In genomic region chr11:80995523-80995922, GRCh38 we compare ENCODE assay signal across 22 cellular contexts.
"Had no signal": no experiment of that assay in that cellular context is flagged by ENCODE, and none has a peak within 500 bp of the region (broad histone marks: within the 10 kb centered on the region; RNA-seq: fewer than 3 reads in every experiment).

No MANE protein-coding gene starts in this region.

- H3K9ac ChIP-seq: SK-N-SH had no signal

- FAIRE-seq: HTR-8/SVneo had no signal

- DNase-seq: Karpas-422, KG1, MG63, NCI-H1092, NCI-H1436, NCI-H187, NCI-H2029, NCI-H2081 treated with DMSO at 0.1 percent for 48 hours, NCI-H2171, NCI-H226, NCI-H446, NCI-H510A, NCI-H524 treated with DMSO at 0.1 percent for 48 hours, NCI-H774, PC-3, SHP77, SK-N-SH, SW 1271 had no signal

- ATAC-seq: Panc1, PC-3 had no signal

- H3K9me3 ChIP-seq: MG63, SK-N-SH had no signal

- H3K36me3 ChIP-seq: MG63 had no signal

- H3K4me3 ChIP-seq: MG63 had no signal

- H3K27ac ChIP-seq: HL-60, RWPE1 had no signal

- H3K27me3 ChIP-seq: MG63 had no signal

- H3K4me2 ChIP-seq: SK-N-SH had no signal
